In genomic region chr1:85202092-85202863, GRCh38 we compare ENCODE assay signal across 8 cellular contexts. TPM values are rescaled to one million over a fixed set of nuclear protein-coding genes. Genes with fewer than 3 reads are reported as not detected.
DNase-seq lines count a peak whose midpoint lies in the region; ATAC-seq, FAIRE-seq and TF ChIP-seq lines count a peak whose summit lies in the region.

No MANE protein-coding gene starts in this region.

- H3K4me3 ChIP-seq in cardiac fibroblast (replicated peaks in 1 of 2; ENCODE audit: low read depth in 2 of 2, low read length in 2 of 2): peak overlapping the region; percentile 71 to 75
- H3K4me3 ChIP-seq in naive thymus-derived CD4-positive, alpha-beta T cell (ENCODE audit: low read length): peak overlapping the region; percentile 84

- peaks cover 0 to 57% (median 0%) of the 10 kb centered on the region in 5 donors for H3K27me3 Mint-ChIP-seq in naive thymus-derived CD4-positive, alpha-beta T cell

- ATAC-seq in naive thymus-derived CD4-positive, alpha-beta T cell: no peak
- ATAC-seq in HG02970 (IDR thresholded peaks at IDR 0.05; ENCODE audit: low FRiP score, unreplicated experiment): no peak

- peak overlapping the region; percentile 96 for H3K27ac ChIP-seq in naive thymus-derived CD4-positive, alpha-beta T cell (ENCODE audit: low read depth, low read length)

- H3K9me3 Mint-ChIP-seq in naive thymus-derived CD4-positive, alpha-beta T cell: peaks cover 0 to 3% (median 0%) of the 10 kb centered on the region in 11 donors

- CTCF ChIA-PET in naive thymus-derived CD4-positive, alpha-beta T cell (lab: Charles Lee): interaction anchor here (0.8 to 1.9 kb wide), 4 partner anchors 38 to 257 kb away, joined by 3 to 9 read pairs (median 6); partner anchors contain the start of gene C1orf52

- peaks cover 0 to 5% (median 3%) of the 10 kb centered on the region in 5 donors for H3K36me3 Mint-ChIP-seq in naive thymus-derived CD4-positive, alpha-beta T cell

- intact Hi-C loops in naive thymus-derived CD4-positive, alpha-beta T cell (cut with micrococcal nuclease): loop anchor here (2.0 to 10.0 kb wide), 10 partner anchors 19 to 1697 kb away; partner anchors contain the start of genes CTBS (in 1 of the 2), GNG5 (in 1 of the 2), PRKACB (in 1 of the 2) and SAMD13 (in 1 of the 2)
- intact Hi-C loops in posterior cingulate gyrus (cut with DNase I): no loop called here

- peaks cover 7 to 11% of the 10 kb centered on the region in 2 donors for H3K4me1 ChIP-seq in naive thymus-derived CD4-positive, alpha-beta T cell (ENCODE audit: control insufficient read depth in 2 of 2, insufficient read depth in 2 of 2, low read length in 2 of 2)

- FAIRE-seq in D721Med (lab: Jason Lieb, UNC): no peak

- H3K4me1 Mint-ChIP-seq in naive thymus-derived CD4-positive, alpha-beta T cell: peaks cover 15 to 47% (median 40%) of the 10 kb centered on the region in 7 donors

- peak overlapping the region; percentile 88 to 100 (median 99) for H3K27ac Mint-ChIP-seq in naive thymus-derived CD4-positive, alpha-beta T cell

- H3K9me3 ChIP-seq in naive thymus-derived CD4-positive, alpha-beta T cell (ENCODE audit: control insufficient read depth in 2 of 3, low read length in 3 of 3): no peaks in the 10 kb centered on the region

- H3K27me3 ChIP-seq in naive thymus-derived CD4-positive, alpha-beta T cell (ENCODE audit: control insufficient read depth in 2 of 2, insufficient read depth in 2 of 2, low read length in 2 of 2): no peaks in the 10 kb centered on the region

- TF ChIP-seq CTCF in cardiac fibroblast (IDR thresholded peaks at IDR 0.05; ENCODE audit: low read depth, low read length) (no peak), D721Med (IDR thresholded peaks at IDR 0.05; ENCODE audit: insufficient read depth, missing control alignments) (no peak)

- DNase-seq in DMS79 treated with DMSO at 0.1 percent for 48 hours (lab: John Stamatoyannopoulos, UW) (peak; percentile 78), HPDE6-E6E7 (ENCODE audit: extremely low spot score) (peak; percentile 14), cardiac fibroblast (ENCODE audit: low read depth in 2 of 2) (peak in 1 of 2 donors; percentile 6), D721Med (ENCODE audit: insufficient read length, low spot score) (no peak), SW 1271 (lab: John Stamatoyannopoulos, UW) (no peak), posterior cingulate gyrus (no peak)
- DNase-seq in naive thymus-derived CD4-positive, alpha-beta T cell: peak in 1 of 9 donors; percentile 6

- POLR2A ChIA-PET in naive thymus-derived CD4-positive, alpha-beta T cell (lab: Charles Lee): interaction anchor here (0.7 to 5.2 kb wide), 11 partner anchors 8 to 257 kb away, joined by 3 to 38 read pairs (median 4); partner anchors contain the start of genes BCL10 and C1orf52

- H3K36me3 ChIP-seq in naive thymus-derived CD4-positive, alpha-beta T cell (ENCODE audit: control insufficient read depth in 2 of 3, insufficient read depth in 3 of 3, low read length in 3 of 3): peaks cover 0 to 5% (median 0%) of the 10 kb centered on the region in 3 experiments

- H3K4me3 Mint-ChIP-seq in naive thymus-derived CD4-positive, alpha-beta T cell: peak overlapping the region; percentile 86 to 100 (median 98)

RNA-seq across cellular contexts. Expression of gene SYDE2, which starts 1.5 kb away (rescaled TPM):
- total RNA-seq in naive thymus-derived CD4-positive, alpha-beta T cell: 1 to 10 TPM; 1.2 to 9.1 (median 8.4) TPM
- polyA plus RNA-seq in naive thymus-derived CD4-positive, alpha-beta T cell: 1 to 10 TPM; 3.5 to 5.7 TPM

RNA-seq across cellular contexts. Expression of gene C1orf52, which starts 57.2 kb away (rescaled TPM):
- 10 to 100 TPM; 25.7 to 55.4 (median 46.1) TPM for total RNA-seq in naive thymus-derived CD4-positive, alpha-beta T cell
- 10 to 100 TPM; 26.4 to 28.0 TPM for polyA plus RNA-seq in naive thymus-derived CD4-positive, alpha-beta T cell

Comparison
In these comparisons a context has a peak if more than half of its experiments do, and no peak if none do; other contexts are left out.
1. DNase-seq: peak in DMS79 treated with DMSO at 0.1 percent for 48 hours (single experiment) and HPDE6-E6E7 (single experiment); none in D721Med (single experiment), SW 1271 (0 of 2) and posterior cingulate gyrus (0 of 10).